In the genomic region with DNA sequence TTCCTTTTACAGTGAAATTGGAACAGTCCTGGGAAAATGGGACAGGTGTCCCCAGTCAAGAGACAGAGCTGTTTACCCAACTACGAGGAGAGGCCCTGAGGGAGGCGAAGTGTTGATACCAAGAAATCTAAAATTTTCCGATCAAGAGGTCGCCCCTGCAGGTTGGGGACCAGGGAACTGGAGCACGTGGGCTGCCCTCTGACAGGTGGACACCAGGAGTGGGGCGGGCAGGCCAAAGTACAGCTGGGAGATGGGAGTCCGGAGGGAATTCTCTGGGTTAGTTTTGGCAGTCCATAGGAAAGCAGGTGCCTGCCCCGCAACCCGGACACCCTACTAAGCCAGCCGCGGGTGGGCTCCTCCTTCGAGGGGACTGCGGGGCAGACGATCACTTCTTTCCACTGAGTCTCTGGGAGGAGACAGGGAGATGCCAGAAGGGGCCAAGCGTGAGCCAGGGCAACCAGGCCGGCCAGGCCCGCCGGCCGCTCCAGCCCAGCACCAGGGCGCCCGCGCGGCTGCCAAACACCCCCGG, we compare ENCODE assay signal across 8 cellular contexts. TPM values are rescaled to one million over a fixed set of nuclear protein-coding genes. Genes with fewer than 3 reads are reported as not detected.
A peak's percentile ranks its signal among the peaks of the same experiment; 100 is the strongest.
DNase-seq lines count a peak whose midpoint lies in the region; ATAC-seq and TF ChIP-seq lines count a peak whose summit lies in the region.

No MANE protein-coding gene starts in this region.

- H3K79me2 ChIP-seq in GM23338 (replicated peaks; ENCODE audit: insufficient read depth), result peaks cover 6% of the 10 kb centered on the region

- peaks cover 45% of the 10 kb centered on the region for H3K27me3 ChIP-seq in GM23338 (ENCODE audit: insufficient read depth)
- peaks cover 17% of the 10 kb centered on the region for H3K27me3 ChIP-seq in iPS DF 6.9 (ENCODE audit: control insufficient read depth, insufficient read depth, low read length)

- WGBS in iPS DF 6.9 (ENCODE audit: insufficient coverage, insufficient read length), result no CpG with 5 or more reads among the region's 24 CpGs

- H3K27me3 Mint-ChIP-seq in GM23338 (ENCODE audit: insufficient read depth, low read depth, poor library complexity) (peaks cover 31% of the 10 kb centered on the region), WTC11 (ENCODE audit: low read depth) (peaks cover 47% of the 10 kb centered on the region)

- peak overlapping the region; percentile 86; the same call in 1 of the 2 replicates for H2AFZ ChIP-seq in GM23338

- no peaks in the 10 kb centered on the region; the same call in 2 of the 3 replicates for H3K36me3 Mint-ChIP-seq in GM23338 (ENCODE audit: low read depth)
- peaks cover 2% of the 10 kb centered on the region; the same call in 1 of the 2 replicates for H3K36me3 Mint-ChIP-seq in WTC11

- no peaks in the 10 kb centered on the region; the same call in 1 of the 2 replicates for H4K20me1 ChIP-seq in GM23338 (replicated peaks; ENCODE audit: insufficient read depth)

- H3K27ac Mint-ChIP-seq in GM23338, result no peak overlapping the region
- no peak overlapping the region for H3K27ac Mint-ChIP-seq in WTC11

- H3K36me3 ChIP-seq in GM23338 (ENCODE audit: insufficient read depth) (no peaks in the 10 kb centered on the region), iPS DF 6.9 (ENCODE audit: control insufficient read depth, insufficient read depth, low read length) (no peaks in the 10 kb centered on the region)

- H3K4me3 ChIP-seq in GM23338 (peak overlapping the region; percentile 95), iPS DF 6.9 (ENCODE audit: low read length) (peak overlapping the region; percentile 53; the same call in 1 of the 2 replicates), skin epidermis (peak overlapping the region; percentile 55 to 93 (median 86))

- peak overlapping the region; percentile 71 for H3K4me3 Mint-ChIP-seq in GM23338
- H3K4me3 Mint-ChIP-seq in WTC11, result peak overlapping the region; percentile 77

- POLR2A ChIA-PET in WTC11 (lab: Charles Lee), result interaction anchor here (0.7 to 0.9 kb wide), 2 partner anchors 74 to 290 kb away, joined by 3 read pairs; no protein-coding TSS in a partner anchor

- H3F3A ChIP-seq in GM23338 (replicated peaks; ENCODE audit: low read depth), result peaks cover 10% of the 10 kb centered on the region; the same call in 1 of the 2 replicates

- peak overlapping the region; percentile 81 for H3K4me2 ChIP-seq in GM23338

- H3K4me1 Mint-ChIP-seq in GM23338 (peaks cover 36% of the 10 kb centered on the region), WTC11 (peaks cover 37% of the 10 kb centered on the region)

- no peaks in the 10 kb centered on the region for H3K9me3 ChIP-seq in iPS DF 6.9 (ENCODE audit: control insufficient read depth, insufficient read depth, low read length)

- H3K9me3 Mint-ChIP-seq in GM23338 (peaks cover 3% of the 10 kb centered on the region; the same call in 2 of the 3 replicates), WTC11 (no peaks in the 10 kb centered on the region)

- DNase-seq in GM23338 (ENCODE audit: low spot score) (no peak), WTC11 (ENCODE audit: low spot score) (peak; percentile 26), iPS DF 6.9 (ENCODE audit: low read depth, low spot score) (no peak), NCI-H1048 (lab: John Stamatoyannopoulos, UW) (no peak), glomerular visceral epithelial cell (ENCODE audit: extremely low spot score) (no peak)

- TF ChIP-seq CTCF in GM23338 (conservative IDR thresholded peaks at IDR 0.05; ENCODE audit: low read depth in 2 of 2) (no peak), WTC11 (IDR thresholded peaks at IDR 0.05) (no peak)

- H3K27ac ChIP-seq in GM23338 (ENCODE audit: low read depth) (no peak overlapping the region), iPS DF 6.9 (ENCODE audit: low read length) (no peak overlapping the region), skin epidermis (peak overlapping the region in 20 of 21 experiments; percentile 73 to 97 (median 92))

- H3K4me1 ChIP-seq in GM23338 (ENCODE audit: insufficient read depth), result peaks cover 29% of the 10 kb centered on the region; the same call in 1 of the 2 replicates
- H3K4me1 ChIP-seq in iPS DF 6.9 (ENCODE audit: control insufficient read depth, insufficient read depth, low read length), result no peaks in the 10 kb centered on the region; the same call in 1 of the 2 replicates

- H3K9me2 ChIP-seq in GM23338 (ENCODE audit: insufficient read depth), result no peaks in the 10 kb centered on the region

- CTCF ChIA-PET in WTC11 (lab: Charles Lee), result interaction anchor here (0.6 to 3.2 kb wide), 12 partner anchors 22 to 918 kb away, joined by 3 to 18 read pairs (median 4); a partner anchor contains a TSS

- ATAC-seq in GM23338 (peak; percentile 13), WTC11 (no peak), GM21367 (IDR thresholded peaks at IDR 0.05; ENCODE audit: unreplicated experiment) (no peak), GM21737 (IDR thresholded peaks at IDR 0.05; ENCODE audit: unreplicated experiment) (no peak)

TF ChIP-seq in GM23338, 12 proteins besides CTCF, POLR2A, EP300 and RAD21 (continues in another document):
- TF ChIP-seq POLR2AphosphoS5 (IDR thresholded peaks at IDR 0.05; ENCODE audit: low read depth) (no peak), ZNF331 (CRISPR knock-in tag; IDR thresholded peaks at IDR 0.05; ENCODE audit: low read depth) (no peak)
- TF ChIP-seq, protein P1, sequence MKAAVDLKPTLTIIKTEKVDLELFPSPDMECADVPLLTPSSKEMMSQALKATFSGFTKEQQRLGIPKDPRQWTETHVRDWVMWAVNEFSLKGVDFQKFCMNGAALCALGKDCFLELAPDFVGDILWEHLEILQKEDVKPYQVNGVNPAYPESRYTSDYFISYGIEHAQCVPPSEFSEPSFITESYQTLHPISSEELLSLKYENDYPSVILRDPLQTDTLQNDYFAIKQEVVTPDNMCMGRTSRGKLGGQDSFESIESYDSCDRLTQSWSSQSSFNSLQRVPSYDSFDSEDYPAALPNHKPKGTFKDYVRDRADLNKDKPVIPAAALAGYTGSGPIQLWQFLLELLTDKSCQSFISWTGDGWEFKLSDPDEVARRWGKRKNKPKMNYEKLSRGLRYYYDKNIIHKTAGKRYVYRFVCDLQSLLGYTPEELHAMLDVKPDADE (IDR thresholded peaks at IDR 0.05), result no peak

TF ChIP-seq in WTC11, 78 proteins besides CTCF, POLR2A, EP300 and RAD21:
- no peak for TF ChIP-seq GTF2I (CRISPR knock-in tag; conservative IDR thresholded peaks at IDR 0.05)
- no peak for TF ChIP-seq CBFB (CRISPR knock-in tag; IDR thresholded peaks at IDR 0.05; ENCODE audit: low read depth)
- TF ChIP-seq, protein P2, sequence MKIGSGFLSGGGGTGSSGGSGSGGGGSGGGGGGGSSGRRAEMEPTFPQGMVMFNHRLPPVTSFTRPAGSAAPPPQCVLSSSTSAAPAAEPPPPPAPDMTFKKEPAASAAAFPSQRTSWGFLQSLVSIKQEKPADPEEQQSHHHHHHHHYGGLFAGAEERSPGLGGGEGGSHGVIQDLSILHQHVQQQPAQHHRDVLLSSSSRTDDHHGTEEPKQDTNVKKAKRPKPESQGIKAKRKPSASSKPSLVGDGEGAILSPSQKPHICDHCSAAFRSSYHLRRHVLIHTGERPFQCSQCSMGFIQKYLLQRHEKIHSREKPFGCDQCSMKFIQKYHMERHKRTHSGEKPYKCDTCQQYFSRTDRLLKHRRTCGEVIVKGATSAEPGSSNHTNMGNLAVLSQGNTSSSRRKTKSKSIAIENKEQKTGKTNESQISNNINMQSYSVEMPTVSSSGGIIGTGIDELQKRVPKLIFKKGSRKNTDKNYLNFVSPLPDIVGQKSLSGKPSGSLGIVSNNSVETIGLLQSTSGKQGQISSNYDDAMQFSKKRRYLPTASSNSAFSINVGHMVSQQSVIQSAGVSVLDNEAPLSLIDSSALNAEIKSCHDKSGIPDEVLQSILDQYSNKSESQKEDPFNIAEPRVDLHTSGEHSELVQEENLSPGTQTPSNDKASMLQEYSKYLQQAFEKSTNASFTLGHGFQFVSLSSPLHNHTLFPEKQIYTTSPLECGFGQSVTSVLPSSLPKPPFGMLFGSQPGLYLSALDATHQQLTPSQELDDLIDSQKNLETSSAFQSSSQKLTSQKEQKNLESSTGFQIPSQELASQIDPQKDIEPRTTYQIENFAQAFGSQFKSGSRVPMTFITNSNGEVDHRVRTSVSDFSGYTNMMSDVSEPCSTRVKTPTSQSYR (CRISPR knock-in tag; IDR thresholded peaks at IDR 0.05), result no peak
- no peak for TF ChIP-seq ZNF263 (CRISPR knock-in tag; IDR thresholded peaks at IDR 0.05; ENCODE audit: low read depth)
- TF ChIP-seq PRRX2 (CRISPR knock-in tag; IDR thresholded peaks at IDR 0.05), result no peak
- TF ChIP-seq, protein P3, sequence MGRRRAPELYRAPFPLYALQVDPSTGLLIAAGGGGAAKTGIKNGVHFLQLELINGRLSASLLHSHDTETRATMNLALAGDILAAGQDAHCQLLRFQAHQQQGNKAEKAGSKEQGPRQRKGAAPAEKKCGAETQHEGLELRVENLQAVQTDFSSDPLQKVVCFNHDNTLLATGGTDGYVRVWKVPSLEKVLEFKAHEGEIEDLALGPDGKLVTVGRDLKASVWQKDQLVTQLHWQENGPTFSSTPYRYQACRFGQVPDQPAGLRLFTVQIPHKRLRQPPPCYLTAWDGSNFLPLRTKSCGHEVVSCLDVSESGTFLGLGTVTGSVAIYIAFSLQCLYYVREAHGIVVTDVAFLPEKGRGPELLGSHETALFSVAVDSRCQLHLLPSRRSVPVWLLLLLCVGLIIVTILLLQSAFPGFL (CRISPR knock-in tag; IDR thresholded peaks at IDR 0.05; ENCODE audit: borderline replicate concordance), result no peak

RNA-seq across cellular contexts. Expression of a gene that starts 0.9 kb away (rescaled TPM):
- 3.3 and 7.2 TPM in 2 replicates for total RNA-seq in GM23338 (2014; rRNA removed; shearing (Covaris generic))
- 4.6 TPM in 2 replicates for polyA plus RNA-seq in GM23338 (2016; fragmentation: Nextera tagmentation; extraction: Ambion mirVana)
- total RNA-seq in WTC11 (2021), result 7.9 to 10.2 TPM (median 8.0 TPM) in 3 replicates

Comparison
In these comparisons a context has a peak if more than half of its experiments do, and no peak if none do; other contexts are left out.
1. H3K27ac ChIP-seq: peak in skin epidermis (20 of 21); none in GM23338 (single experiment) and iPS DF 6.9 (single experiment).
2. Peak in every context shown above with its lines, with median percentiles within 50 percentile points of each other: H3K4me3 ChIP-seq.